9 cellular contexts compared by ENCODE assay signal in genomic region chr14:88095791-88096190, GRCh38.
"Had no signal": no experiment of that assay in that cellular context is flagged by ENCODE, and none has a peak within 500 bp of the region (broad histone marks: within the 10 kb centered on the region; RNA-seq: fewer than 3 reads in every experiment).

No MANE protein-coding gene starts in this region.

- H2AFZ ChIP-seq: GM23248 had no signal

- ATAC-seq: HCT116, K562 had no signal

- DNase-seq: GM23248, GOT3, H7, HFFc6, IMR-90, KG1 had no signal

- H3K4me1 ChIP-seq: HAP-1 had no signal

- H3K4me3 ChIP-seq: GM23248, HAP-1, K562 had no signal

- H3K9ac ChIP-seq: GM23248 had no signal

- H3K36me3 ChIP-seq: HAP-1 had no signal

- H3K27ac ChIP-seq: GM23248 had no signal

- H3K9me3 ChIP-seq: HAP-1 had no signal
